Comparison of ENCODE assay signal across 10 cellular contexts in the genomic region with DNA sequence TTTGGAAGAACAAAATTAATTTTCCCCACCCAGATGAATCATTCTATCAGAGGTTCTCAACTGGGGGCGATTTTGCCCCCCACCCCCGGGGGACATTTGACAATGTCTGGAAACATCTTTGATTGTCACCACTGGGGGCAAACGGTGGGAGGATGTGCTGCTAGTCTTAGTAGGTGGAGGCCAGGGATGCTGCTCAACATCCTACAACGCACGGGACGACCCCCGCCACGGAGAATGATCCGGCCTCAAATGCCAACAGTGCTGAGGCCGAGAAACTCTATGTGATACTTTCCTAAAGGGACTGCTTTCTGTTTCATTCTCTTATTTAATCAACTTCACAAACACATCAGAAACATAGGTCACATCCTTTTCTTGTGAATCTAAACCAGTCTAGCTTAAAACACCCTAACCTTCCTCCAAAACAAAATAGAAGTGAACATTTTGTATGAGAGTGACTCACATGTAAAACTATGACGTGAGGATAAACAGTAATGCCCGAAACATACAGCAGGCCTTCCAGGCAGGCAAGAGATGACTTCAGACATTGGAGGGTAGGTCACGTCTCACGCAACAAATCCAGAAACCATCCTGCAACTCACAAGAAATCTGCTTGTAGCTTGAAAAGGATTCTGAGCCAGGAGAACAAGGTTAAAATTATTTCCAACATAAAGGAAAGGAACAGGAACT. TPM values are rescaled to one million over a fixed set of nuclear protein-coding genes. Genes with fewer than 3 reads are reported as not detected.
DNase-seq lines count a peak whose midpoint lies in the region; ATAC-seq, FAIRE-seq and TF ChIP-seq lines count a peak whose summit lies in the region.
"Had no signal": no experiment of that assay in that cellular context is flagged by ENCODE, and none has a peak within 500 bp of the region (broad histone marks: within the 10 kb centered on the region; RNA-seq: fewer than 3 reads in every experiment).

No MANE protein-coding gene starts in this region.

- H3K9me3 Mint-ChIP-seq in activated naive CD4-positive, alpha-beta T cell treated with anti-CD3 and anti-CD28 coated beads, Interleukin-2, amount 50 U/mL, for 72 hours: peaks cover 5 to 16% of the 10 kb centered on the region in 2 donors
- H3K9me3 Mint-ChIP-seq in naive thymus-derived CD8-positive, alpha-beta T cell: peaks cover 0 to 2% (median 0%) of the 10 kb centered on the region in 9 donors

- H3K27me3 Mint-ChIP-seq in naive thymus-derived CD8-positive, alpha-beta T cell: peaks cover 0 to 7% (median 0%) of the 10 kb centered on the region in 5 donors

- peak overlapping the region; percentile 37 for H3K4me2 ChIP-seq in A549

- H3K9me3 ChIP-seq in A549 (0 out of 3 replicates have a peak, but pooled peaks cover 3% of the 10 kb centered on the region), MG63 (peaks cover 7% of the 10 kb centered on the region), ovary (no peaks in the 10 kb centered on the region)

- TF ChIP-seq POLR2A in A549 (IDR thresholded peaks at IDR 0.05; ENCODE audit: low read length) (no peak), ovary (IDR thresholded peaks at IDR 0.05) (no peak)

- intact Hi-C loops in sciatic nerve (cut with DNase I) (no loop called here), ovary (cut with DNase I) (no loop called here)

- H3K27me3 ChIP-seq in MG63 (no peaks in the 10 kb centered on the region), ovary (no peaks in the 10 kb centered on the region)

- TF ChIP-seq EP300 in A549 (IDR thresholded peaks at IDR 0.05) (no peak), ovary (IDR thresholded peaks at IDR 0.05) (no peak)

- 67% methylated on average over 14 of the region's 14 CpGs for WGBS in A549 (ENCODE audit: missing lambda C conversion rate)
- 78 to 82% (median 81%) methylated on average over 14 of the region's 14 CpGs for WGBS in ovary, 3 donors

- H3K4me1 ChIP-seq in A549 (peaks cover 39% of the 10 kb centered on the region), ovary (ENCODE audit: insufficient read depth) (peaks cover 4% of the 10 kb centered on the region)

- no peak for FAIRE-seq in A549 (lab: Jason Lieb, UNC)
- FAIRE-seq: G401.6 had no signal

- H3K36me3 ChIP-seq in MG63 (no peaks in the 10 kb centered on the region), ovary (no peaks in the 10 kb centered on the region)

- ATAC-seq in A549: peak in 1 of 2 experiments; percentile 30; a peak in 1 of 6 replicates
- ATAC-seq in activated naive CD4-positive, alpha-beta T cell treated with anti-CD3 and anti-CD28 coated beads, Interleukin-2, amount 50 U/mL, for 72 hours: peak; percentile 69 to 71
- no peak for ATAC-seq in naive thymus-derived CD8-positive, alpha-beta T cell
- ATAC-seq in sciatic nerve: no peak
- ATAC-seq in GM21723 (IDR thresholded peaks at IDR 0.05; ENCODE audit: unreplicated experiment): no peak
- no peak for ATAC-seq in HG02870 (IDR thresholded peaks at IDR 0.05; ENCODE audit: unreplicated experiment)

- H3K4me1 Mint-ChIP-seq in naive thymus-derived CD8-positive, alpha-beta T cell: peaks cover 9 to 42% (median 32%) of the 10 kb centered on the region in 4 donors

- H3K4me3 ChIP-seq in A549 (no peak overlapping the region), MG63 (no peak overlapping the region), ovary (no peak overlapping the region)

- CTCF ChIA-PET in A549 (lab: Yijun Ruan, JAX): interaction anchor here (0.7 to 1.9 kb wide), 2 partner anchors 35 to 390 kb away, joined by 4 read pairs; no protein-coding TSS in a partner anchor

- H3K27ac Mint-ChIP-seq in activated naive CD4-positive, alpha-beta T cell treated with anti-CD3 and anti-CD28 coated beads, Interleukin-2, amount 50 U/mL, for 72 hours: peak overlapping the region; percentile 93 to 95
- peak overlapping the region; percentile 90 to 99 (median 96) for H3K27ac Mint-ChIP-seq in naive thymus-derived CD8-positive, alpha-beta T cell
- H3K27ac Mint-ChIP-seq: nephron progenitor cell had no signal

- TF ChIP-seq RAD21 in A549 (conservative IDR thresholded peaks at IDR 0.05 in 1 of 2, IDR thresholded peaks at IDR 0.05 in 1 of 2): no peak

- H3K4me3 Mint-ChIP-seq in naive thymus-derived CD8-positive, alpha-beta T cell: peak overlapping the region in 9 of 10 donors; percentile 41 to 91 (median 71)
- H3K4me3 Mint-ChIP-seq: nephron progenitor cell had no signal

- H3K27ac ChIP-seq in A549 (peak overlapping the region; percentile 36 to 56; a peak in 5 of 6 replicates), ovary (peak overlapping the region in 1 of 2 donors; percentile 12)

- H3K36me3 Mint-ChIP-seq in activated naive CD4-positive, alpha-beta T cell treated with anti-CD3 and anti-CD28 coated beads, Interleukin-2, amount 50 U/mL, for 72 hours: peaks cover 9 to 26% of the 10 kb centered on the region in 2 donors
- no peaks in the 10 kb centered on the region for H3K36me3 Mint-ChIP-seq in naive thymus-derived CD8-positive, alpha-beta T cell

- TF ChIP-seq CTCF in A549 (IDR thresholded peaks at IDR 0.05): no peak
- TF ChIP-seq CTCF in ovary (IDR thresholded peaks at IDR 0.05): no peak

- POLR2A ChIA-PET in A549 (lab: Yijun Ruan, JAX): interaction anchor here (0.7 kb wide), 1 partner anchor 43 kb away, joined by 4 read pairs; no protein-coding TSS in a partner anchor
- POLR2A ChIA-PET in naive thymus-derived CD8-positive, alpha-beta T cell (lab: Charles Lee): interaction anchor here (1.1 kb wide), 1 partner anchor 35 kb away, joined by 4 read pairs; no protein-coding TSS in a partner anchor

- peak in 1 of 2 experiments; percentile 42 for DNase-seq in A549 (ENCODE audit: low read depth in 1 of 2, low spot score in 1 of 2)
- peak; percentile 45 for DNase-seq in MG63
- DNase-seq in activated naive CD4-positive, alpha-beta T cell treated with anti-CD3 and anti-CD28 coated beads, Interleukin-2, amount 50 U/mL, for 72 hours (ENCODE audit: low spot score in 2 of 2): peak; percentile 47 to 75
- peak in 2 of 10 donors; percentile 11 to 18 for DNase-seq in naive thymus-derived CD8-positive, alpha-beta T cell
- DNase-seq in sciatic nerve (ENCODE audit: low spot score): no peak
- DNase-seq in ovary: no peak
- DNase-seq: nephron progenitor cell had no signal

TF ChIP-seq in A549, 52 proteins besides CTCF, POLR2A, EP300 and RAD21:
- TF ChIP-seq FOSL2 (IDR thresholded peaks at IDR 0.05): no peak
- TF ChIP-seq FOSL2 (CRISPR knock-in tag; IDR thresholded peaks at IDR 0.05): peak; percentile 20; the same call in 1 of the 2 replicates
- TF ChIP-seq CEBPB (IDR thresholded peaks at IDR 0.05): no peak

RNA-seq across cellular contexts. Expression of a gene that starts 37.2 kb away (rescaled TPM):
- 41.6 and 42.6 TPM in 2 replicates for polyA plus RNA-seq in A549 (2011; rRNA removed)
- 35.1 and 45.9 TPM in 2 replicates for polyA plus RNA-seq in A549 (2012; cell fraction: cytosol; rRNA removed)
- 87.4 and 104 TPM in 2 replicates for polyA plus RNA-seq in A549 (2012; cell fraction: nucleus; rRNA removed)
- polyA plus RNA-seq in A549 (2017; fragmentation: RNase III; extraction: RNeasy Plus Mini Kit Qiagen cat#74134 plus additional on column Dnase treatment): 45.5 to 48.0 TPM (median 46.1 TPM) in 3 replicates
- polyA minus RNA-seq in A549 (2011; rRNA and poly(A)+ RNA removed): 38.4 and 46.6 TPM in 2 replicates
- total RNA-seq in MG63 (2014; rRNA removed; shearing (Covaris generic); ENCODE audit: low replicate concordance): 12.6 and 12.7 TPM in 2 replicates
- 10 to 100 TPM; 35.8 to 48.3 TPM for total RNA-seq in activated naive CD4-positive, alpha-beta T cell treated with anti-CD3 and anti-CD28 coated beads, Interleukin-2, amount 50 U/mL, for 72 hours
- total RNA-seq in naive thymus-derived CD8-positive, alpha-beta T cell: 10 to 100 TPM; 11.5 to 14.8 TPM
- 1 to 10 TPM; 4.7 to 6.6 (median 5.8) TPM for polyA plus RNA-seq in naive thymus-derived CD8-positive, alpha-beta T cell
- total RNA-seq in sciatic nerve: 139 TPM
- 100 to 1,000 TPM in 2 of 7 donors, 10 to 100 TPM in 5; 57.5 to 152 (median 79.6) TPM for total RNA-seq in ovary
- 10 to 100 TPM; 35.8 to 81.1 TPM for polyA plus RNA-seq in ovary

Comparison
In these comparisons a context has a peak if more than half of its experiments do, and no peak if none do; other contexts are left out.
1. ATAC-seq: peak in activated naive CD4-positive, alpha-beta T cell treated with anti-CD3 and anti-CD28 coated beads, Interleukin-2, amount 50 U/mL, for 72 hours (2 of 2); none in naive thymus-derived CD8-positive, alpha-beta T cell (0 of 2), sciatic nerve (single experiment), GM21723 (single experiment) and HG02870 (single experiment).
2. DNase-seq: peak in MG63 (single experiment) and activated naive CD4-positive, alpha-beta T cell treated with anti-CD3 and anti-CD28 coated beads, Interleukin-2, amount 50 U/mL, for 72 hours (2 of 2); none in sciatic nerve (single experiment) and ovary (0 of 5).